15 cellular contexts compared by ENCODE assay signal in the genomic region with DNA sequence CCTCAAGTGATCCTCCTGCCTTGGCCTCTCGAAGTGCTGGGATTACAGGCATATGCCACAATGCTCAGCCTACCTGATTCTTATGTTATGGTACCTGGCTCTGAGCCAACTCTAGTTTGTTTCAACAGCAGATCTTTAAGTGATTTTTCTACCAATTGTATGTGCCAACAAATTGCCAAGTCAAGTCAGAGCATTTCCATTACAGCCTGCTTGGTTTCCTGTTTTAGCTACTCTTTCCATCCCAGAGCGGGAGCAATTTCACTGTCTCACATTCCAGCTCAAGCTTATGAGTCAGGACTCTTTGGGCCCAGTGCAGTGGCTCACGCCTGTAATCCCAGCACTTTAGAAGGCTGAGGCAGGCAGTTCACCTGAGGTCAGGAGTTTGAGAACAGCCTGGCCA. TPM values are rescaled to one million over a fixed set of nuclear protein-coding genes. Genes with fewer than 3 reads are reported as not detected.
DNase-seq lines count a peak whose midpoint lies in the region; ATAC-seq, FAIRE-seq and TF ChIP-seq lines count a peak whose summit lies in the region.
"Had no signal": no experiment of that assay in that cellular context is flagged by ENCODE, and none has a peak within 500 bp of the region (broad histone marks: within the 10 kb centered on the region; RNA-seq: fewer than 3 reads in every experiment).

No MANE protein-coding gene starts in this region.

- 21% methylated on average over 3 of the region's 3 CpGs for WGBS in mammary epithelial cell (ENCODE audit: low coverage, missing lambda C conversion rate)

- FAIRE-seq in kidney (lab: Jason Lieb, UNC), result no peak
- FAIRE-seq: colon, GM19239 had no signal

- H4K20me1 ChIP-seq in mammary epithelial cell (ENCODE audit: insufficient read depth, low read length), result no peaks in the 10 kb centered on the region

- ATAC-seq in HG02870 (IDR thresholded peaks at IDR 0.05; ENCODE audit: unreplicated experiment), result no peak
- ATAC-seq: activated CD8-positive, alpha-beta T cell treated with anti-CD3 and anti-CD28 coated beads for 36 hours; stimulated activated effector memory CD8-positive, alpha-beta T cell treated with anti-CD3 and anti-CD28 coated beads, Interleukin-12 subunit alpha, Interleukin-12 subunit beta, amount 100 ng/mL, for 72 hours had no signal

- H3K27me3 ChIP-seq in mammary epithelial cell (ENCODE audit: insufficient read depth, low read length), result no peaks in the 10 kb centered on the region
- no peaks in the 10 kb centered on the region for H3K27me3 ChIP-seq in right atrium auricular region

- dilution Hi-C loops in mammary epithelial cell (cut with HindIII; ENCODE audit: low sequenced_read_pairs), result no loop called here

- DNase-seq in AG08396 (ENCODE audit: low spot score), result peak; percentile 54
- peak; percentile 61 for DNase-seq in LHCN-M2 (ENCODE audit: low read depth)
- DNase-seq in mammary epithelial cell, result peak; percentile 71
- DNase-seq in islet precursor cell, result peak; percentile 78
- DNase-seq in right atrium auricular region (ENCODE audit: low spot score), result no peak
- DNase-seq in stimulated activated CD4-positive, alpha-beta T cell treated with anti-CD3 and anti-CD28 coated beads, Interleukin-12 subunit alpha, Interleukin-12 subunit beta, amount 100 ng/mL, for 4 hours, result no peak
- no peak for DNase-seq in kidney
- DNase-seq: activated CD8-positive, alpha-beta T cell treated with anti-CD3 and anti-CD28 coated beads for 36 hours; activated naive CD4-positive, alpha-beta T cell; H7; nucleus accumbens had no signal

- H3K9me3 ChIP-seq in mammary epithelial cell (replicated peaks; ENCODE audit: insufficient read depth, low read length), result no peaks in the 10 kb centered on the region
- H3K9me3 ChIP-seq in right atrium auricular region, result no peaks in the 10 kb centered on the region
- H3K9me3 ChIP-seq in kidney (ENCODE audit: control insufficient read depth in 1 of 2, low read length in 2 of 2), result no peaks in the 10 kb centered on the region

- no peaks in the 10 kb centered on the region for H3K79me2 ChIP-seq in mammary epithelial cell (ENCODE audit: insufficient read depth, low read length)

- H3K4me3 ChIP-seq in mammary epithelial cell (replicated peaks in 1 of 3; ENCODE audit: insufficient read depth in 1 of 3, low read depth in 2 of 3, low read length in 3 of 3), result no peak overlapping the region
- no peak overlapping the region for H3K4me3 ChIP-seq in right atrium auricular region
- no peak overlapping the region for H3K4me3 ChIP-seq in kidney (ENCODE audit: low read length in 2 of 2)

- CTCF ChIA-PET in mammary epithelial cell (lab: Charles Lee; ENCODE audit: low non-redundant PET), result interaction anchor here (0.5 kb wide), 1 partner anchor 352 kb away, joined by 8 read pairs; no protein-coding TSS in a partner anchor

- H3K9ac ChIP-seq in mammary epithelial cell (ENCODE audit: insufficient read depth, low read length) (no peak overlapping the region), kidney (ENCODE audit: low read length in 2 of 2) (no peak overlapping the region)

- H3K4me2 ChIP-seq in mammary epithelial cell (ENCODE audit: insufficient read depth, low read depth, low read length), result no peak overlapping the region

- H3K4me1 ChIP-seq in mammary epithelial cell (ENCODE audit: insufficient read depth, low read length), result no peaks in the 10 kb centered on the region
- no peaks in the 10 kb centered on the region for H3K4me1 ChIP-seq in right atrium auricular region
- no peaks in the 10 kb centered on the region for H3K4me1 ChIP-seq in kidney (ENCODE audit: control insufficient read depth in 1 of 2, insufficient read depth in 1 of 2, low read depth in 1 of 2, low read length in 2 of 2)

- H3K36me3 ChIP-seq in mammary epithelial cell (ENCODE audit: insufficient read depth, low read length), result no peaks in the 10 kb centered on the region
- no peaks in the 10 kb centered on the region for H3K36me3 ChIP-seq in right atrium auricular region
- H3K36me3 ChIP-seq in kidney (ENCODE audit: control insufficient read depth in 1 of 2, insufficient read depth in 2 of 2, low read length in 2 of 2), result no peaks in the 10 kb centered on the region

- intact Hi-C loops in mammary epithelial cell (cut with micrococcal nuclease), result no loop called here
- intact Hi-C loops in kidney (cut with DNase I), result no loop called here

- no peak overlapping the region for H2AFZ ChIP-seq in mammary epithelial cell (ENCODE audit: low read depth, low read length)

- BruUV-seq in mammary epithelial cell (replicated peaks; lab: Mats Ljungman, UMichigan), result no TSS peak

- H3K27ac ChIP-seq in mammary epithelial cell (ENCODE audit: insufficient read depth, low read depth, low read length), result no peak overlapping the region
- H3K27ac ChIP-seq in right atrium auricular region, result no peak overlapping the region
- no peak overlapping the region for H3K27ac ChIP-seq in kidney (ENCODE audit: low read depth in 2 of 2, low read length in 2 of 2)

- in situ Hi-C loops in mammary epithelial cell (cut with MboI; ENCODE audit: low sequenced_read_pairs in 2 of 2), result loop anchor here (5.0 to 25.0 kb wide), 2 partner anchors 466 to 721 kb away; no protein-coding TSS in a partner anchor

- TF ChIP-seq CTCF in mammary epithelial cell (conservative IDR thresholded peaks at IDR 0.05 in 1 of 2, IDR thresholded peaks at IDR 0.05 in 1 of 2; ENCODE audit: extremely low read depth in 1 of 2, insufficient read depth in 1 of 2, low read depth in 1 of 2, low read length in 2 of 2), result no peak
- TF ChIP-seq CTCF in right atrium auricular region (IDR thresholded peaks at IDR 0.05), result no peak
- no peak for TF ChIP-seq CTCF in kidney (IDR thresholded peaks at IDR 0.05; ENCODE audit: borderline replicate concordance, extremely low read depth, insufficient read depth)

RNA-seq across cellular contexts. Expression of a gene that starts 30.8 kb away (rescaled TPM):
- 26.0 and 35.3 TPM in 2 replicates for total RNA-seq in LHCN-M2 (2014; rRNA removed)
- 7.8 TPM for polyA plus RNA-seq in LHCN-M2 (2012)
- 10 to 100 TPM; 33.0 to 40.4 TPM for total RNA-seq in mammary epithelial cell
- 15.8 TPM for polyA plus RNA-seq in mammary epithelial cell
- polyA minus RNA-seq in mammary epithelial cell, result 22.9 TPM
- 10 to 100 TPM; 18.7 to 25.8 TPM for total RNA-seq in right atrium auricular region
- total RNA-seq in kidney, result 51.3 TPM
- polyA plus RNA-seq in kidney (ENCODE audit: insufficient read depth, low read depth, low replicate concordance), result 22.8 TPM

Comparison
In these comparisons a context has a peak if more than half of its experiments do, and no peak if none do; other contexts are left out.
1. DNase-seq: peak in AG08396 (single experiment), LHCN-M2 (single experiment), mammary epithelial cell (single experiment) and islet precursor cell (single experiment); none in right atrium auricular region (single experiment), stimulated activated CD4-positive, alpha-beta T cell treated with anti-CD3 and anti-CD28 coated beads, Interleukin-12 subunit alpha, Interleukin-12 subunit beta, amount 100 ng/mL, for 4 hours (single experiment) and kidney (single experiment).